Comparison of ENCODE assay signal across 17 cellular contexts in genomic region chr11:86438685-86439084, GRCh38.
DNase-seq lines count a peak whose midpoint lies in the region; ATAC-seq, FAIRE-seq and TF ChIP-seq lines count a peak whose summit lies in the region.
"Had no signal": no experiment of that assay in that cellular context is flagged by ENCODE, and none has a peak within 500 bp of the region (broad histone marks: within the 10 kb centered on the region; RNA-seq: fewer than 3 reads in every experiment).

No MANE protein-coding gene starts in this region.

- no peak for FAIRE-seq in A549 (lab: Jason Lieb, UNC)

- H3K4me3 ChIP-seq in A549 (no peak overlapping the region), fibroblast of pulmonary artery (replicated peaks; ENCODE audit: low read depth, low read length) (no peak overlapping the region)
- H3K4me3 ChIP-seq: adrenal gland, coronary artery, gastrocnemius medialis had no signal

- H3K9me3 ChIP-seq in A549: no peaks in the 10 kb centered on the region
- H3K9me3 ChIP-seq: adrenal gland, gastrocnemius medialis had no signal

- no peak overlapping the region for H3K27ac Mint-ChIP-seq in activated CD4-positive, alpha-beta T cell treated with anti-CD3 and anti-CD28 coated beads, Interleukin-2, amount 10 ng/mL, durations not matched to agents 7 days and 5 days
- H3K27ac Mint-ChIP-seq: activated CD4-positive, alpha-beta memory T cell treated with anti-CD3 and anti-CD28 coated beads for 36 hours; stimulated activated naive CD8-positive, alpha-beta T cell treated with anti-CD3 and anti-CD28 coated beads, Interleukin-15, Interleukin-2, amounts not matched to agents 100 ng/mL and 50 ng/mL, for 24 hours had no signal

- H3K4me1 ChIP-seq in A549: peaks cover 16% of the 10 kb centered on the region
- H3K4me1 ChIP-seq: adrenal gland, gastrocnemius medialis, parathyroid adenoma had no signal

- ATAC-seq in A549 (peak in 1 of 2 experiments; percentile 64; a peak in 3 of 6 replicates), HG03565 (IDR thresholded peaks at IDR 0.05; ENCODE audit: unreplicated experiment) (no peak), GM18907 (IDR thresholded peaks at IDR 0.05; ENCODE audit: unreplicated experiment) (no peak)
- ATAC-seq: gastrocnemius medialis had no signal

- no peaks in the 10 kb centered on the region for H3K36me3 Mint-ChIP-seq in activated CD4-positive, alpha-beta T cell treated with anti-CD3 and anti-CD28 coated beads, Interleukin-2, amount 10 ng/mL, durations not matched to agents 7 days and 5 days (ENCODE audit: low read depth)
- H3K36me3 Mint-ChIP-seq: activated CD4-positive, alpha-beta memory T cell treated with anti-CD3 and anti-CD28 coated beads for 36 hours had no signal

- POLR2A ChIA-PET in A549 (lab: Yijun Ruan, JAX): no interaction called here
- POLR2A ChIA-PET in activated CD4-positive, alpha-beta T cell treated with anti-CD3 and anti-CD28 coated beads, Interleukin-2, amount 10 ng/mL, durations not matched to agents 7 days and 5 days (lab: Charles Lee): no interaction called here

- H3K4me3 Mint-ChIP-seq in activated CD4-positive, alpha-beta T cell treated with anti-CD3 and anti-CD28 coated beads, Interleukin-2, amount 10 ng/mL, durations not matched to agents 7 days and 5 days: no peak overlapping the region
- H3K4me3 Mint-ChIP-seq: activated CD4-positive, alpha-beta memory T cell treated with anti-CD3 and anti-CD28 coated beads for 36 hours; stimulated activated naive CD8-positive, alpha-beta T cell treated with anti-CD3 and anti-CD28 coated beads, Interleukin-15, Interleukin-2, amounts not matched to agents 100 ng/mL and 50 ng/mL, for 24 hours had no signal

- CTCF ChIA-PET in A549 (lab: Yijun Ruan, JAX): interaction anchor here (1.7 kb wide), 1 partner anchor 78 kb away, joined by 5 read pairs; no protein-coding TSS in a partner anchor
- CTCF ChIA-PET in activated CD4-positive, alpha-beta T cell treated with anti-CD3 and anti-CD28 coated beads, Interleukin-2, amount 10 ng/mL, durations not matched to agents 7 days and 5 days (lab: Charles Lee): no interaction called here

- DNase-seq in A549 (ENCODE audit: low read depth in 1 of 2, low spot score in 1 of 2) (peak in 1 of 2 experiments; percentile 13), HCEC 1CT (peak; percentile 76), SK-N-DZ (ENCODE audit: low spot score) (peak; percentile 19), fibroblast of pulmonary artery (ENCODE audit: low read depth) (peak; percentile 43)
- no peak for DNase-seq in central memory CD4-positive, alpha-beta T cell
- no peak for DNase-seq in activated CD4-positive, alpha-beta T cell treated with anti-CD3 and anti-CD28 coated beads, Interleukin-2, amount 10 ng/mL, durations not matched to agents 7 days and 5 days
- DNase-seq: activated CD4-positive, alpha-beta memory T cell treated with anti-CD3 and anti-CD28 coated beads for 36 hours; adrenal gland; gastrocnemius medialis; islet precursor cell; NCI-H187 treated with DMSO at 0.1 percent for 48 hours; NCI-H748 treated with DMSO at 0.1 percent for 48 hours had no signal

- 92% methylated on average over 1 of the region's 1 CpG for whole genome bisulfite sequencing in A549 (ENCODE audit: missing lambda C conversion rate)

- no peaks in the 10 kb centered on the region for H3K9me3 Mint-ChIP-seq in activated CD4-positive, alpha-beta T cell treated with anti-CD3 and anti-CD28 coated beads, Interleukin-2, amount 10 ng/mL, durations not matched to agents 7 days and 5 days
- H3K9me3 Mint-ChIP-seq: activated CD4-positive, alpha-beta memory T cell treated with anti-CD3 and anti-CD28 coated beads for 36 hours had no signal

- no peaks in the 10 kb centered on the region for H3K4me1 Mint-ChIP-seq in activated CD4-positive, alpha-beta T cell treated with anti-CD3 and anti-CD28 coated beads, Interleukin-2, amount 10 ng/mL, durations not matched to agents 7 days and 5 days

- H3K4me2 ChIP-seq in A549: no peak overlapping the region

- no peak for TF ChIP-seq RAD21 in A549 (conservative IDR thresholded peaks at IDR 0.05 in 1 of 2, IDR thresholded peaks at IDR 0.05 in 1 of 2)

- no peak overlapping the region for H3K27ac ChIP-seq in A549
- H3K27ac ChIP-seq: adrenal gland, coronary artery, gastrocnemius medialis, parathyroid adenoma had no signal

- no peaks in the 10 kb centered on the region for H3K27me3 Mint-ChIP-seq in activated CD4-positive, alpha-beta T cell treated with anti-CD3 and anti-CD28 coated beads, Interleukin-2, amount 10 ng/mL, durations not matched to agents 7 days and 5 days
- H3K27me3 Mint-ChIP-seq: activated CD4-positive, alpha-beta memory T cell treated with anti-CD3 and anti-CD28 coated beads for 36 hours; stimulated activated naive CD8-positive, alpha-beta T cell treated with anti-CD3 and anti-CD28 coated beads, Interleukin-15, Interleukin-2, amounts not matched to agents 100 ng/mL and 50 ng/mL, for 24 hours had no signal

- TF ChIP-seq EP300 in A549 (IDR thresholded peaks at IDR 0.05): no peak

- no peak for TF ChIP-seq CTCF in A549 (IDR thresholded peaks at IDR 0.05)
- no peak for TF ChIP-seq CTCF in fibroblast of pulmonary artery (IDR thresholded peaks at IDR 0.05; ENCODE audit: low read length, missing control alignments)

- TF ChIP-seq POLR2A in A549 (IDR thresholded peaks at IDR 0.05; ENCODE audit: low read length): no peak

TF ChIP-seq in A549, 52 proteins besides CTCF, POLR2A, EP300 and RAD21:
- no peak for TF ChIP-seq SREBF2 (IDR thresholded peaks at IDR 0.05)
- no peak for TF ChIP-seq FOSL2 (IDR thresholded peaks at IDR 0.05)
- TF ChIP-seq FOSL2 (CRISPR knock-in tag; IDR thresholded peaks at IDR 0.05): 0 out of 2 replicates have a peak, but pooled peaks have one; percentile 13

Comparison
In these comparisons a context has a peak if more than half of its experiments do, and no peak if none do; other contexts are left out.
1. DNase-seq: peak in HCEC 1CT (single experiment), SK-N-DZ (single experiment) and fibroblast of pulmonary artery (single experiment); none in central memory CD4-positive, alpha-beta T cell (single experiment) and activated CD4-positive, alpha-beta T cell treated with anti-CD3 and anti-CD28 coated beads, Interleukin-2, amount 10 ng/mL, durations not matched to agents 7 days and 5 days (single experiment).